4 cellular contexts compared by ENCODE assay signal in genomic region chr3:142552579-142552978, GRCh38. TPM values are rescaled to one million over a fixed set of nuclear protein-coding genes. Genes with fewer than 3 reads are reported as not detected.
DNase-seq lines count a peak whose midpoint lies in the region; ATAC-seq, FAIRE-seq and TF ChIP-seq lines count a peak whose summit lies in the region.
"Not testable (repeated sequence)": the region's sequence is repeated elsewhere in the genome, so short reads cannot be mapped to it uniquely, and the experiment has no call there.

No MANE protein-coding gene starts in this region.

- TF ChIP-seq CTCF in HEK293 (tag by site-specific recombination; IDR thresholded peaks at IDR 0.05); VCaP (conservative IDR thresholded peaks at IDR 0.05); K562 (IDR thresholded peaks at IDR 0.05 in 2 of 3, conservative IDR thresholded peaks at IDR 0.05 in 1 of 3; ENCODE audit: insufficient read depth in 2 of 3, low read depth in 1 of 3, low read length in 3 of 3); endothelial cell (IDR thresholded peaks at IDR 0.05; ENCODE audit: unreplicated experiment): not testable (repeated sequence)

- not testable (repeated sequence) for H2AFZ ChIP-seq in K562 (ENCODE audit: low read depth, low read length)

- H3K9me3 ChIP-seq in HEK293 (ENCODE audit: control insufficient read depth, insufficient read depth, low read depth, low read length); K562 (replicated peaks; ENCODE audit: control insufficient read depth, insufficient read depth, low read depth, low read length): not testable (repeated sequence)

- H4K20me1 ChIP-seq in K562 (replicated peaks; ENCODE audit: control insufficient read depth, insufficient read depth, low read length), result not testable (repeated sequence)

- not testable (repeated sequence) for H3K79me2 ChIP-seq in K562 (ENCODE audit: control insufficient read depth, insufficient read depth, low read length)

- in situ Hi-C loops in K562 (cut with MboI), result not testable (repeated sequence)

- not testable (repeated sequence) for H3K4me3 ChIP-seq in HEK293 (ENCODE audit: low read depth, low read length); K562

- H3K4me2 ChIP-seq in K562 (ENCODE audit: insufficient read depth, low read length), result not testable (repeated sequence)

- not testable (repeated sequence) for H3K27me3 ChIP-seq in K562 (ENCODE audit: control insufficient read depth in 2 of 2, insufficient read depth in 2 of 2, low read length in 2 of 2)

- H3K36me3 ChIP-seq in HEK293 (ENCODE audit: control insufficient read depth in 2 of 2, insufficient read depth in 1 of 2, low read length in 2 of 2) (peaks cover 17 to 74% of the 10 kb centered on the region in 2 experiments), K562 (ENCODE audit: control insufficient read depth, insufficient read depth, low read length) (peaks cover 82% of the 10 kb centered on the region)

- H3K27ac Mint-ChIP-seq in endothelial cell (ENCODE audit: unreplicated experiment), result not testable (repeated sequence)

- not testable (repeated sequence) for H3K27me3 Mint-ChIP-seq in endothelial cell (ENCODE audit: unreplicated experiment)

- H3K9me1 ChIP-seq in K562 (ENCODE audit: control insufficient read depth, insufficient read depth, low read length), result not testable (repeated sequence)

- not testable (repeated sequence) for BruUV-seq in K562 (replicated peaks; lab: Mats Ljungman, UMichigan)

- not testable (repeated sequence) for H3K9me3 Mint-ChIP-seq in endothelial cell (ENCODE audit: unreplicated experiment)

- WGBS in K562 (ENCODE audit: insufficient coverage, low coverage, missing lambda C conversion rate), result 100% methylated on average over 1 of the region's 1 CpG

- not testable (repeated sequence) for TF ChIP-seq POLR2A in K562 (conservative IDR thresholded peaks at IDR 0.05)

- not testable (repeated sequence) for H3K4me1 ChIP-seq in HEK293 (ENCODE audit: control insufficient read depth, insufficient read depth, low read length); K562 (replicated peaks in 1 of 2; ENCODE audit: control insufficient read depth in 2 of 2, insufficient read depth in 2 of 2, low read length in 2 of 2)

- not testable (repeated sequence) for TF ChIP-seq EP300 in K562 (IDR thresholded peaks at IDR 0.05; ENCODE audit: low read length)

- not testable (repeated sequence) for FAIRE-seq in K562 (lab: Jason Lieb, UNC)

- DNase-seq in K562 (ENCODE audit: extremely low read depth in 1 of 4, low spot score in 3 of 4); endothelial cell (ENCODE audit: low spot score): not testable (repeated sequence)

- peak overlapping the region; percentile 56 for H3K4me3 Mint-ChIP-seq in endothelial cell (ENCODE audit: unreplicated experiment)

- POLR2A ChIA-PET in HEK293 (lab: Yijun Ruan, JAX), result not testable (repeated sequence)
- POLR2A ChIA-PET in K562 (lab: Yijun Ruan, JAX), result interaction anchor here (0.9 kb wide), 1 partner anchor 10 kb away, joined by 3 read pairs; no protein-coding TSS in a partner anchor

- TF ChIP-seq RAD21 in K562 (CRISPR knock-in tag; conservative IDR thresholded peaks at IDR 0.05 in 1 of 2, IDR thresholded peaks at IDR 0.05 in 1 of 2), result not testable (repeated sequence)

- CTCF ChIA-PET in HEK293 (lab: Yijun Ruan, JAX); K562 (lab: Yijun Ruan, JAX; ENCODE audit: low intra/inter-chr PET ratio): not testable (repeated sequence)

- not testable (repeated sequence) for H3K27ac ChIP-seq in HEK293 (ENCODE audit: extremely low read depth, low read depth, low read length); K562 (ENCODE audit: extremely low read depth, low read depth, low read length)
- H3K27ac ChIP-seq in VCaP, result peak overlapping the region; percentile 51

- intact Hi-C loops in K562 (cut with micrococcal nuclease), result not testable (repeated sequence)

- not testable (repeated sequence) for ATAC-seq in K562

- H3K36me3 Mint-ChIP-seq in endothelial cell (ENCODE audit: low read depth, unreplicated experiment), result peaks cover 35% of the 10 kb centered on the region

- not testable (repeated sequence) for H3K4me1 Mint-ChIP-seq in endothelial cell (ENCODE audit: unreplicated experiment)

- H3K9ac ChIP-seq in K562 (ENCODE audit: insufficient read depth in 1 of 2, low read depth in 2 of 2, low read length in 2 of 2), result not testable (repeated sequence)

TF ChIP-seq in HEK293, 187 proteins besides CTCF, POLR2A, EP300 and RAD21:
- TF ChIP-seq ZNF146 (tag by site-specific recombination; IDR thresholded peaks at IDR 0.05), result peak; percentile 93
TF ChIP-seq in HEK293: peak in this region for 1; not testable (repeated sequence) for 186.

TF ChIP-seq in K562, 482 proteins besides CTCF, POLR2A, EP300 and RAD21:
- peak; percentile 70 for TF ChIP-seq ZNF146 (CRISPR knock-in tag; IDR thresholded peaks at IDR 0.05; ENCODE audit: unreplicated experiment)
- 0 out of 2 replicates have a peak, but pooled peaks have one; percentile 25 for TF ChIP-seq BCOR (IDR thresholded peaks at IDR 0.05)
- 0 out of 2 replicates have a peak, but pooled peaks have one; percentile 18 for TF ChIP-seq ADNP (tag; IDR thresholded peaks at IDR 0.05)

RNA-seq across cellular contexts. Expression of gene ATR, which starts 26.0 kb away (rescaled TPM):
- 37.1 and 152 TPM in 2 replicates for total RNA-seq in K562 (2011; cell fraction: chromatin; rRNA removed; ENCODE audit: low replicate concordance)
- 15.7 and 24.5 TPM in 2 replicates for total RNA-seq in K562 (2011; cell fraction: nucleolus; rRNA removed)
- 41.6 and 44.8 TPM in 2 replicates for total RNA-seq in K562 (2011; cell fraction: nucleoplasm; rRNA removed)
- 20.7 and 23.2 TPM in 2 replicates for total RNA-seq in K562 (2014; rRNA removed)
- 37.4 and 41.5 TPM in 2 replicates for total RNA-seq in K562 (2014; rRNA removed; fragmentation: Illumina TruSeq; extraction: Trizol)
- 37.0 and 37.8 TPM in 2 replicates for total RNA-seq in K562 (2015; rRNA removed; fragmentation: Illumina TruSeq; extraction: Trizol)
- total RNA-seq in K562 (2021), result 27.2 and 28.9 TPM in 2 replicates
- 22.9 and 33.6 TPM in 2 replicates for polyA plus RNA-seq in K562 (2011; rRNA removed)
- polyA plus RNA-seq in K562 (2011; cell fraction: cytosol; rRNA removed), result 4.5 and 8.3 TPM in 2 replicates
- polyA plus RNA-seq in K562 (2011; cell fraction: nucleus; rRNA removed), result 30.9 and 39.1 TPM in 2 replicates
- polyA plus RNA-seq in K562 (2012), result 14.8 and 17.1 TPM in 2 replicates
- polyA plus RNA-seq in K562 (2014; fragmentation: Illumina TruSeq; extraction: Trizol), result 16.8 and 21.9 TPM in 2 replicates
- 10 to 100 TPM; 19.8 to 20.3 TPM for polyA plus RNA-seq in K562 (2014; fragmentation: Nextera tagmentation; extraction: Ambion mirVana)
- polyA plus RNA-seq in K562 (2014; rRNA removed), result 18.0 and 21.4 TPM in 2 replicates
- polyA minus RNA-seq in K562 (2011; rRNA and poly(A)+ RNA removed), result 66.9 and 67.3 TPM in 2 replicates
- polyA minus RNA-seq in K562 (2011; cell fraction: cytosol; rRNA and poly(A)+ RNA removed), result 18.6 and 25.4 TPM in 2 replicates
- 40.7 and 69.0 TPM in 2 replicates for polyA minus RNA-seq in K562 (2011; cell fraction: nucleus; rRNA and poly(A)+ RNA removed)
- 17.8 TPM for total RNA-seq in endothelial cell (ENCODE audit: unreplicated experiment)

RNA-seq across cellular contexts. Expression of gene PLS1, which starts 43.6 kb away (rescaled TPM):
- total RNA-seq in K562 (2011; cell fraction: chromatin; rRNA removed; ENCODE audit: low replicate concordance), result 6.6 and 24.4 TPM in 2 replicates
- 1.8 and 2.2 TPM in 2 replicates for total RNA-seq in K562 (2011; cell fraction: nucleolus; rRNA removed)
- total RNA-seq in K562 (2011; cell fraction: nucleoplasm; rRNA removed), result 10.0 and 11.6 TPM in 2 replicates
- total RNA-seq in K562 (2014; rRNA removed) (7.8 and 9.5 TPM in 2 replicates), K562 (2014; rRNA removed; fragmentation: Illumina TruSeq; extraction: Trizol) (16.2 and 17.8 TPM in 2 replicates), K562 (2015; rRNA removed; fragmentation: Illumina TruSeq; extraction: Trizol) (11.9 and 13.7 TPM in 2 replicates), K562 (2021) (9.0 and 11.5 TPM in 2 replicates), endothelial cell (ENCODE audit: unreplicated experiment) (2.0 TPM)
- polyA plus RNA-seq in K562 (2011; rRNA removed) (10.8 and 20.1 TPM in 2 replicates), K562 (2014; fragmentation: Illumina TruSeq; extraction: Trizol) (9.9 and 13.0 TPM in 2 replicates), K562 (2014; fragmentation: Nextera tagmentation; extraction: Ambion mirVana) (10 to 100 TPM; 10.6 to 21.3 TPM), K562 (2014; rRNA removed) (6.1 and 11.0 TPM in 2 replicates)
- 3.5 and 6.8 TPM in 2 replicates for polyA plus RNA-seq in K562 (2011; cell fraction: cytosol; rRNA removed)
- polyA plus RNA-seq in K562 (2011; cell fraction: nucleus; rRNA removed), result 4.2 and 4.5 TPM in 2 replicates
- 6.4 and 7.2 TPM in 2 replicates for polyA plus RNA-seq in K562 (2012)
- polyA minus RNA-seq in K562 (2011; rRNA and poly(A)+ RNA removed), result 23.9 and 26.7 TPM in 2 replicates
- 6.5 and 10.6 TPM in 2 replicates for polyA minus RNA-seq in K562 (2011; cell fraction: cytosol; rRNA and poly(A)+ RNA removed)
- 5.5 and 10.4 TPM in 2 replicates for polyA minus RNA-seq in K562 (2011; cell fraction: nucleus; rRNA and poly(A)+ RNA removed)
